In genomic region chr2:224085246-224085645, GRCh38 we compare ENCODE assay signal across 15 cellular contexts. TPM values are rescaled to one million over a fixed set of nuclear protein-coding genes. Genes with fewer than 3 reads are reported as not detected.
DNase-seq lines count a peak whose midpoint lies in the region; ATAC-seq, FAIRE-seq and TF ChIP-seq lines count a peak whose summit lies in the region.
"Had no signal": no experiment of that assay in that cellular context is flagged by ENCODE, and none has a peak within 500 bp of the region (broad histone marks: within the 10 kb centered on the region; RNA-seq: fewer than 3 reads in every experiment).

No MANE protein-coding gene starts in this region.

- no peak for TF ChIP-seq CTCF in fibroblast of the aortic adventitia (IDR thresholded peaks at IDR 0.05; ENCODE audit: insufficient read depth, low read length)

- peak; percentile 40 for DNase-seq in H54 (ENCODE audit: insufficient read length, low spot score)
- peak; percentile 37 for DNase-seq in SK-MEL-5 (ENCODE audit: low read depth, low spot score)
- peak; percentile 52 for DNase-seq in fibroblast of the aortic adventitia (ENCODE audit: low read depth)
- DNase-seq in skeletal muscle cell (ENCODE audit: low read depth), result peak; percentile 70
- DNase-seq in NCI-H1105 treated with DMSO at 0.1 percent for 48 hours (lab: John Stamatoyannopoulos, UW), result no peak
- DNase-seq in COR-L47 (lab: John Stamatoyannopoulos, UW), result no peak
- no peak for DNase-seq in H4 (ENCODE audit: low spot score)
- DNase-seq: Calu3; nucleus accumbens; Peyer's patch; stimulated activated CD4-positive, alpha-beta T cell treated with anti-CD3 and anti-CD28 coated beads, Interleukin-4, amount 100 ng/mL, for 24 hours had no signal

- in situ Hi-C loops in SK-MEL-5 (cut with HindIII; ENCODE audit: low pct_unique_long_range_greater_than_20kb, low sequenced_read_pairs), result no loop called here

- peak; percentile 85 for FAIRE-seq in H54 (lab: Jason Lieb, UNC)
- FAIRE-seq: GM19239 had no signal

- ATAC-seq in GM21528 (IDR thresholded peaks at IDR 0.05; ENCODE audit: low FRiP score, unreplicated experiment), result no peak
- ATAC-seq: GM12878 had no signal

- H3K4me3 ChIP-seq in fibroblast of the aortic adventitia (ENCODE audit: low read depth, low read length) (no peak overlapping the region), skeletal muscle cell (ENCODE audit: low read depth, low read length) (no peak overlapping the region)
- H3K4me3 ChIP-seq: GM12878, HAP-1, Peyer's patch had no signal

- TF ChIP-seq POLR2A in H54 (IDR thresholded peaks at IDR 0.05; ENCODE audit: low read depth, low read length), result no peak

RNA-seq across cellular contexts. Expression of gene SERPINE2, which starts 46.2 kb away (rescaled TPM):
- total RNA-seq in SK-MEL-5 (2014; rRNA removed; shearing (Covaris generic)), result 108 and 109 TPM in 2 replicates
- polyA plus RNA-seq in SK-MEL-5 (2015; cell fraction: cytosol; rRNA removed), result 556 and 677 TPM in 2 replicates
- 95.1 and 139 TPM in 2 replicates for polyA plus RNA-seq in SK-MEL-5 (2015; cell fraction: nucleus; rRNA removed)
- 252 and 1,159 TPM in 2 replicates for total RNA-seq in fibroblast of the aortic adventitia (ENCODE audit: low replicate concordance)
- 35.4 and 40.1 TPM in 2 replicates for total RNA-seq in H4 (2014; rRNA removed; shearing (Covaris generic))

Comparison
In these comparisons a context has a peak if more than half of its experiments do, and no peak if none do; other contexts are left out.
1. DNase-seq: peak in H54 (single experiment), SK-MEL-5 (single experiment), fibroblast of the aortic adventitia (single experiment) and skeletal muscle cell (single experiment); none in NCI-H1105 treated with DMSO at 0.1 percent for 48 hours (single experiment), COR-L47 (single experiment) and H4 (single experiment).